ENCODE assay signal across 27 cellular contexts in genomic region chr18:41436772-41437171, GRCh38.
DNase-seq lines count a peak whose midpoint lies in the region; ATAC-seq and TF ChIP-seq lines count a peak whose summit lies in the region.
"Had no signal": no experiment of that assay in that cellular context is flagged by ENCODE, and none has a peak within 500 bp of the region (broad histone marks: within the 10 kb centered on the region; RNA-seq: fewer than 3 reads in every experiment).

No MANE protein-coding gene starts in this region.

- no peaks in the 10 kb centered on the region for H3K4me1 ChIP-seq in RWPE2 (ENCODE audit: insufficient read depth, poor library complexity, severe bottlenecking)
- H3K4me1 ChIP-seq: BE2C had no signal

- H3K36me3 ChIP-seq in RWPE2 (ENCODE audit: low read depth): no peaks in the 10 kb centered on the region
- H3K36me3 ChIP-seq: BE2C had no signal

- no peak overlapping the region for H3K27ac ChIP-seq in RWPE2 (ENCODE audit: poor library complexity, severe bottlenecking)
- H3K27ac ChIP-seq: 22Rv1, RWPE1 had no signal

- no peaks in the 10 kb centered on the region for H3K9me3 ChIP-seq in RWPE2 (ENCODE audit: severe bottlenecking)
- H3K9me3 ChIP-seq: BE2C had no signal

- ATAC-seq in RWPE2 (ENCODE audit: low read depth) (peak; percentile 80), HG02759 (IDR thresholded peaks at IDR 0.05; ENCODE audit: unreplicated experiment) (no peak)

- H3K27me3 ChIP-seq in RWPE2 (ENCODE audit: insufficient read depth, poor library complexity, severe bottlenecking): no peaks in the 10 kb centered on the region
- H3K27me3 ChIP-seq: BE2C had no signal

- H3K4me3 ChIP-seq in RWPE2 (ENCODE audit: severe bottlenecking): no peak overlapping the region

- DNase-seq in DMS53 (lab: John Stamatoyannopoulos, UW) (peak; percentile 37), DMS53 treated with DMSO at 0.1 percent for 48 hours (lab: John Stamatoyannopoulos, UW; ENCODE audit: unreplicated experiment) (no peak), M059J (ENCODE audit: low read depth) (peak; percentile 69), RWPE2 (ENCODE audit: low spot score) (no peak), glomerular visceral epithelial cell (ENCODE audit: extremely low spot score) (peak; percentile 9), NCI-H446 (lab: John Stamatoyannopoulos, UW) (no peak), NCI-H510A (lab: John Stamatoyannopoulos, UW) (no peak)
- DNase-seq: ACHN; BE2C; CD8-positive, alpha-beta memory T cell; DMS 273 treated with DMSO at 0.1 percent for 48 hours; DND-41; H7; KBM-7; NCI-H1092 treated with DMSO at 0.1 percent for 48 hours; NCI-H1436; NCI-H187; NCI-H2081 treated with DMSO at 0.1 percent for 48 hours; NCI-H2171; NCI-H226; NCI-H524; NCI-H748 treated with DMSO at 0.1 percent for 48 hours; SHP77 treated with DMSO at 0.1 percent for 48 hours; SW 1271 had no signal

- TF ChIP-seq CTCF in RWPE2 (IDR thresholded peaks at IDR 0.05; ENCODE audit: poor library complexity, severe bottlenecking): no peak

Comparison
In these comparisons a context has a peak if more than half of its experiments do, and no peak if none do; other contexts are left out.
1. DNase-seq: peak in DMS53 (single experiment), M059J (single experiment) and glomerular visceral epithelial cell (single experiment); none in DMS53 treated with DMSO at 0.1 percent for 48 hours (single experiment), RWPE2 (single experiment), NCI-H446 (0 of 2) and NCI-H510A (single experiment).